Comparison of ENCODE assay signal across 2 cellular contexts in the genomic region with DNA sequence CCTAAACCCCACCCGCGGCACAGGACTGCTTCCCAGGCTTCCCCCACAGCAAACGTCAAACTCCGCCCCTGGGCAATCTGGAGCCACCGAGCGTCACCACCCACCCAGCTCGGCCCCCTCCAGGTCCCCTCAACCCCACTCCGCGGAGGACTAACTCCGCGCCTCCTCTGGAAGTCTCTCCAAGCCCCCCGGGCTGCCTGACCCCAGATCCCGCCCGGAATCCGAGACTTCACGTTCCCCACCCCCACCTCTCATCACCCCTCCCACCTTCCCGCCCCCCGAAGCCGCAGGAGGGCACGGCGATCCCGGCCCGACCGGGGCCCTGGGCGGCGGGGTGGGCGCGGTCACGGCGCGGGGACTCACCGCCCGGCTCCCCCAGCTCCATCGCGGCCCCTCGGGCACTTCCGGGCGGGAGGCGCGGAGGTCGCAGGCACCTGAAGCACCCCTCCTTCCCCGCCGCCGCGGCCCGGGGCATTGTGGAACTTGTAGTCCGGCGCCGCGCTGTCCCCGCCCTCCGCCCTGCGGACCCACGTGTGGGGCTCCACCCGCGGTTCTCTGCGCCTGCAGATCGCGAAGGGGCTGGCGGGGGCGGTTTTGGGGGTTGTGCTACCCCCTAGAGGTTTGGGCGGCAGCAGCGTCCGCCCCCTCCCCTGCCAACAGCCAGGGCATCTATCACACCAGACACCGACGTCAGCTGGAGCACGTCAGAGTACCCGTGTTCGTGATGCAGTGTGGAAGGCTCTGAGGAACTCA.
TF ChIP-seq lines count a peak whose summit lies in the region.

A gene with protein sequence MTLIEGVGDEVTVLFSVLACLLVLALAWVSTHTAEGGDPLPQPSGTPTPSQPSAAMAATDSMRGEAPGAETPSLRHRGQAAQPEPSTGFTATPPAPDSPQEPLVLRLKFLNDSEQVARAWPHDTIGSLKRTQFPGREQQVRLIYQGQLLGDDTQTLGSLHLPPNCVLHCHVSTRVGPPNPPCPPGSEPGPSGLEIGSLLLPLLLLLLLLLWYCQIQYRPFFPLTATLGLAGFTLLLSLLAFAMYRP (minus strand): TSS at position 423 of the 753 bp plus-strand sequence. CDS start 930 bp downstream, outside the sequence.

TF ChIP-seq in HEK293, 187 proteins besides CTCF, POLR2A, EP300 and RAD21 (continued from another document and continues in another):
- TF ChIP-seq, protein P1, sequence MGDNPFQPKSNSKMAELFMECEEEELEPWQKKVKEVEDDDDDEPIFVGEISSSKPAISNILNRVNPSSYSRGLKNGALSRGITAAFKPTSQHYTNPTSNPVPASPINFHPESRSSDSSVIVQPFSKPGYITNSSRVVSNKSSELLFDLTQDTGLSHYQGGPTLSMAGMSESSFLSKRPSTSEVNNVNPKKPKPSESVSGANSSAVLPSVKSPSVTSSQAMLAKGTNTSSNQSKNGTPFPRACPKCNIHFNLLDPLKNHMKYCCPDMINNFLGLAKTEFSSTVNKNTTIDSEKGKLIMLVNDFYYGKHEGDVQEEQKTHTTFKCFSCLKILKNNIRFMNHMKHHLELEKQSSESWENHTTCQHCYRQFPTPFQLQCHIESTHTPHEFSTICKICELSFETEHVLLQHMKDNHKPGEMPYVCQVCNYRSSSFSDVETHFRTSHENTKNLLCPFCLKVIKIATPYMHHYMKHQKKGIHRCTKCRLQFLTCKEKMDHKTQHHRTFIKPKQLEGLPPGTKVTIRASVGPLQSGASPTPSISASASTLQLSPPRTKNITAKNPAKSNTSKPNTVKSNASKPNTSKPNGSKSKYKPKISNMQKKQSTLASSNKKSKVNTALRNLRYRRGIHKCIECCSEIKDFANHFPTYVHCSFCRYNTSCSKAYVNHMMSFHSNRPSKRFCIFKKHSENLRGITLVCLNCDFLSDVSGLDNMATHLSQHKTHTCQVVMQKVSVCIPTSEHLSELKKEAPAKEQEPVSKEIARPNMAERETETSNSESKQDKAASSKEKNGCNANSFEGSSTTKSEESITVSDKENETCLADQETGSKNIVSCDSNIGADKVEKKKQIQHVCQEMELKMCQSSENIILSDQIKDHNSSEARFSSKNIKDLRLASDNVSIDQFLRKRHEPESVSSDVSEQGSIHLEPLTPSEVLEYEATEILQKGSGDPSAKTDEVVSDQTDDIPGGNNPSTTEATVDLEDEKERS (tag by site-specific recombination; IDR thresholded peaks at IDR 0.05): no peak
- no peak for TF ChIP-seq ZNF391 (tag by site-specific recombination; IDR thresholded peaks at IDR 0.05; ENCODE audit: borderline replicate concordance, low read depth)
- no peak for TF ChIP-seq SALL2 (tag by site-specific recombination; IDR thresholded peaks at IDR 0.05; ENCODE audit: borderline replicate concordance)
- TF ChIP-seq ZIC2 (tag by site-specific recombination; IDR thresholded peaks at IDR 0.05): no peak
- no peak for TF ChIP-seq ZNF155 (tag by site-specific recombination; IDR thresholded peaks at IDR 0.05)
- no peak for TF ChIP-seq ZNF132 (tag by site-specific recombination; IDR thresholded peaks at IDR 0.05; ENCODE audit: borderline replicate concordance)
- no peak for TF ChIP-seq MYNN (tag by site-specific recombination; IDR thresholded peaks at IDR 0.05; ENCODE audit: borderline replicate concordance)
- no peak for TF ChIP-seq ZNF501 (tag by site-specific recombination; IDR thresholded peaks at IDR 0.05)
- TF ChIP-seq ZNF785 (tag by site-specific recombination; IDR thresholded peaks at IDR 0.05): 0 out of 2 replicates have a peak, but pooled peaks have one; percentile 28
- TF ChIP-seq KLF9 (tag by site-specific recombination; IDR thresholded peaks at IDR 0.05; ENCODE audit: low read depth): peak; percentile 47
- TF ChIP-seq, protein P2, sequence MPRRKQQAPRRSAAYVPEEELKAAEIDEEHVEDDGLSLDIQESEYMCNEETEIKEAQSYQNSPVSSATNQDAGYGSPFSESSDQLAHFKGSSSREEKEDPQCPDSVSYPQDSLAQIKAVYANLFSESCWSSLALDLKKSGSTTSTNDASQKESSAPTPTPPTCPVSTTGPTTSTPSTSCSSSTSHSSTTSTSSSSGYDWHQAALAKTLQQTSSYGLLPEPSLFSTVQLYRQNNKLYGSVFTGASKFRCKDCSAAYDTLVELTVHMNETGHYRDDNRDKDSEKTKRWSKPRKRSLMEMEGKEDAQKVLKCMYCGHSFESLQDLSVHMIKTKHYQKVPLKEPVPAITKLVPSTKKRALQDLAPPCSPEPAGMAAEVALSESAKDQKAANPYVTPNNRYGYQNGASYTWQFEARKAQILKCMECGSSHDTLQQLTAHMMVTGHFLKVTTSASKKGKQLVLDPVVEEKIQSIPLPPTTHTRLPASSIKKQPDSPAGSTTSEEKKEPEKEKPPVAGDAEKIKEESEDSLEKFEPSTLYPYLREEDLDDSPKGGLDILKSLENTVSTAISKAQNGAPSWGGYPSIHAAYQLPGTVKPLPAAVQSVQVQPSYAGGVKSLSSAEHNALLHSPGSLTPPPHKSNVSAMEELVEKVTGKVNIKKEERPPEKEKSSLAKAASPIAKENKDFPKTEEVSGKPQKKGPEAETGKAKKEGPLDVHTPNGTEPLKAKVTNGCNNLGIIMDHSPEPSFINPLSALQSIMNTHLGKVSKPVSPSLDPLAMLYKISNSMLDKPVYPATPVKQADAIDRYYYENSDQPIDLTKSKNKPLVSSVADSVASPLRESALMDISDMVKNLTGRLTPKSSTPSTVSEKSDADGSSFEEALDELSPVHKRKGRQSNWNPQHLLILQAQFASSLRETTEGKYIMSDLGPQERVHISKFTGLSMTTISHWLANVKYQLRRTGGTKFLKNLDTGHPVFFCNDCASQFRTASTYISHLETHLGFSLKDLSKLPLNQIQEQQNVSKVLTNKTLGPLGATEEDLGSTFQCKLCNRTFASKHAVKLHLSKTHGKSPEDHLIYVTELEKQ (tag by site-specific recombination; IDR thresholded peaks at IDR 0.05; ENCODE audit: borderline replicate concordance): no peak
- TF ChIP-seq, protein P3, sequence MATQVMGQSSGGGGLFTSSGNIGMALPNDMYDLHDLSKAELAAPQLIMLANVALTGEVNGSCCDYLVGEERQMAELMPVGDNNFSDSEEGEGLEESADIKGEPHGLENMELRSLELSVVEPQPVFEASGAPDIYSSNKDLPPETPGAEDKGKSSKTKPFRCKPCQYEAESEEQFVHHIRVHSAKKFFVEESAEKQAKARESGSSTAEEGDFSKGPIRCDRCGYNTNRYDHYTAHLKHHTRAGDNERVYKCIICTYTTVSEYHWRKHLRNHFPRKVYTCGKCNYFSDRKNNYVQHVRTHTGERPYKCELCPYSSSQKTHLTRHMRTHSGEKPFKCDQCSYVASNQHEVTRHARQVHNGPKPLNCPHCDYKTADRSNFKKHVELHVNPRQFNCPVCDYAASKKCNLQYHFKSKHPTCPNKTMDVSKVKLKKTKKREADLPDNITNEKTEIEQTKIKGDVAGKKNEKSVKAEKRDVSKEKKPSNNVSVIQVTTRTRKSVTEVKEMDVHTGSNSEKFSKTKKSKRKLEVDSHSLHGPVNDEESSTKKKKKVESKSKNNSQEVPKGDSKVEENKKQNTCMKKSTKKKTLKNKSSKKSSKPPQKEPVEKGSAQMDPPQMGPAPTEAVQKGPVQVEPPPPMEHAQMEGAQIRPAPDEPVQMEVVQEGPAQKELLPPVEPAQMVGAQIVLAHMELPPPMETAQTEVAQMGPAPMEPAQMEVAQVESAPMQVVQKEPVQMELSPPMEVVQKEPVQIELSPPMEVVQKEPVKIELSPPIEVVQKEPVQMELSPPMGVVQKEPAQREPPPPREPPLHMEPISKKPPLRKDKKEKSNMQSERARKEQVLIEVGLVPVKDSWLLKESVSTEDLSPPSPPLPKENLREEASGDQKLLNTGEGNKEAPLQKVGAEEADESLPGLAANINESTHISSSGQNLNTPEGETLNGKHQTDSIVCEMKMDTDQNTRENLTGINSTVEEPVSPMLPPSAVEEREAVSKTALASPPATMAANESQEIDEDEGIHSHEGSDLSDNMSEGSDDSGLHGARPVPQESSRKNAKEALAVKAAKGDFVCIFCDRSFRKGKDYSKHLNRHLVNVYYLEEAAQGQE (tag by site-specific recombination; IDR thresholded peaks at IDR 0.05): no peak
- TF ChIP-seq ZNF549 (tag by site-specific recombination; IDR thresholded peaks at IDR 0.05): no peak
- TF ChIP-seq ZEB2 (tag by site-specific recombination; IDR thresholded peaks at IDR 0.05): peak; percentile 38; the same call in 1 of the 2 replicates
- TF ChIP-seq TRIM28 (IDR thresholded peaks at IDR 0.05; ENCODE audit: borderline replicate concordance, low read length): no peak

TF ChIP-seq in K562, 482 proteins besides CTCF, POLR2A, EP300 and RAD21 (continued from another document and continues in another):
- TF ChIP-seq, protein P4, sequence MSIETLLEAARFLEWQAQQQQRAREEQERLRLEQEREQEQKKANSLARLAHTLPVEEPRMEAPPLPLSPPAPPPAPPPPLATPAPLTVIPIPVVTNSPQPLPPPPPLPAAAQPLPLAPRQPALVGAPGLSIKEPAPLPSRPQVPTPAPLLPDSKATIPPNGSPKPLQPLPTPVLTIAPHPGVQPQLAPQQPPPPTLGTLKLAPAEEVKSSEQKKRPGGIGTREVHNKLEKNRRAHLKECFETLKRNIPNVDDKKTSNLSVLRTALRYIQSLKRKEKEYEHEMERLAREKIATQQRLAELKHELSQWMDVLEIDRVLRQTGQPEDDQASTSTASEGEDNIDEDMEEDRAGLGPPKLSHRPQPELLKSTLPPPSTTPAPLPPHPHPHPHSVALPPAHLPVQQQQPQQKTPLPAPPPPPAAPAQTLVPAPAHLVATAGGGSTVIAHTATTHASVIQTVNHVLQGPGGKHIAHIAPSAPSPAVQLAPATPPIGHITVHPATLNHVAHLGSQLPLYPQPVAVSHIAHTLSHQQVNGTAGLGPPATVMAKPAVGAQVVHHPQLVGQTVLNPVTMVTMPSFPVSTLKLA (conservative IDR thresholded peaks at IDR 0.05): no peak
- TF ChIP-seq NRF1 (conservative IDR thresholded peaks at IDR 0.05 in 1 of 2, IDR thresholded peaks at IDR 0.05 in 1 of 2) (peak; percentile 50 to 58; a peak in 2 of 4 replicates), POLR3G (IDR thresholded peaks at IDR 0.05; ENCODE audit: extremely low read depth, insufficient read length, insufficient replicate concordance) (no peak), TRIM28 (IDR thresholded peaks at IDR 0.05) (no peak), SMARCA4 (IDR thresholded peaks at IDR 0.05) (no peak; the same call in 1 of the 2 replicates), NR2C2 (CRISPR knock-in tag; IDR thresholded peaks at IDR 0.05) (peak; percentile 78), NR2C2 (tag; IDR thresholded peaks at IDR 0.05) (peak; percentile 90), SIN3A (IDR thresholded peaks at IDR 0.05; ENCODE audit: borderline replicate concordance in 2 of 2, control insufficient read depth in 1 of 2, low read depth in 2 of 2, low read length in 2 of 2) (peak; percentile 78 to 86; a peak in 2 of 4 replicates), MYC (IDR thresholded peaks at IDR 0.05; ENCODE audit: low read depth, low read length) (peak; percentile 77; the same call in 1 of the 2 replicates), MYC (CRISPR knock-in tag; IDR thresholded peaks at IDR 0.05; ENCODE audit: borderline replicate concordance, low read depth) (peak; percentile 75; the same call in 1 of the 2 replicates), MTF1 (CRISPR knock-in tag; IDR thresholded peaks at IDR 0.05; ENCODE audit: borderline replicate concordance) (no peak), CSDE1 (IDR thresholded peaks at IDR 0.05) (no peak), NR3C1 (CRISPR knock-in tag; IDR thresholded peaks at IDR 0.05) (no peak), PML (IDR thresholded peaks at IDR 0.05; ENCODE audit: low read length) (peak; percentile 16; the same call in 1 of the 2 replicates), LARP7 (IDR thresholded peaks at IDR 0.05) (no peak), KDM1A (IDR thresholded peaks at IDR 0.05) (no peak), TRIM24 (IDR thresholded peaks at IDR 0.05) (no peak)
- TF ChIP-seq, protein P5, sequence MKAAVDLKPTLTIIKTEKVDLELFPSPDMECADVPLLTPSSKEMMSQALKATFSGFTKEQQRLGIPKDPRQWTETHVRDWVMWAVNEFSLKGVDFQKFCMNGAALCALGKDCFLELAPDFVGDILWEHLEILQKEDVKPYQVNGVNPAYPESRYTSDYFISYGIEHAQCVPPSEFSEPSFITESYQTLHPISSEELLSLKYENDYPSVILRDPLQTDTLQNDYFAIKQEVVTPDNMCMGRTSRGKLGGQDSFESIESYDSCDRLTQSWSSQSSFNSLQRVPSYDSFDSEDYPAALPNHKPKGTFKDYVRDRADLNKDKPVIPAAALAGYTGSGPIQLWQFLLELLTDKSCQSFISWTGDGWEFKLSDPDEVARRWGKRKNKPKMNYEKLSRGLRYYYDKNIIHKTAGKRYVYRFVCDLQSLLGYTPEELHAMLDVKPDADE (conservative IDR thresholded peaks at IDR 0.05; ENCODE audit: control insufficient read depth, low read depth, low read length): peak; percentile 97
- TF ChIP-seq, protein P6, sequence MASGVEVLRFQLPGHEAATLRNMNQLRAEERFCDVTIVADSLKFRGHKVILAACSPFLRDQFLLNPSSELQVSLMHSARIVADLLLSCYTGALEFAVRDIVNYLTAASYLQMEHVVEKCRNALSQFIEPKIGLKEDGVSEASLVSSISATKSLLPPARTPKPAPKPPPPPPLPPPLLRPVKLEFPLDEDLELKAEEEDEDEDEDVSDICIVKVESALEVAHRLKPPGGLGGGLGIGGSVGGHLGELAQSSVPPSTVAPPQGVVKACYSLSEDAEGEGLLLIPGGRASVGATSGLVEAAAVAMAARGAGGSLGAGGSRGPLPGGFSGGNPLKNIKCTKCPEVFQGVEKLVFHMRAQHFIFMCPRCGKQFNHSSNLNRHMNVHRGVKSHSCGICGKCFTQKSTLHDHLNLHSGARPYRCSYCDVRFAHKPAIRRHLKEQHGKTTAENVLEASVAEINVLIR (CRISPR knock-in tag; IDR thresholded peaks at IDR 0.05): no peak
- TF ChIP-seq, protein P7, sequence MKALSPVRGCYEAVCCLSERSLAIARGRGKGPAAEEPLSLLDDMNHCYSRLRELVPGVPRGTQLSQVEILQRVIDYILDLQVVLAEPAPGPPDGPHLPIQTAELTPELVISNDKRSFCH (CRISPR knock-in tag; IDR thresholded peaks at IDR 0.05): no peak
- TF ChIP-seq, protein P7 (tag; IDR thresholded peaks at IDR 0.05): peak; percentile 29; the same call in 1 of the 2 replicates
- TF ChIP-seq, protein P8, sequence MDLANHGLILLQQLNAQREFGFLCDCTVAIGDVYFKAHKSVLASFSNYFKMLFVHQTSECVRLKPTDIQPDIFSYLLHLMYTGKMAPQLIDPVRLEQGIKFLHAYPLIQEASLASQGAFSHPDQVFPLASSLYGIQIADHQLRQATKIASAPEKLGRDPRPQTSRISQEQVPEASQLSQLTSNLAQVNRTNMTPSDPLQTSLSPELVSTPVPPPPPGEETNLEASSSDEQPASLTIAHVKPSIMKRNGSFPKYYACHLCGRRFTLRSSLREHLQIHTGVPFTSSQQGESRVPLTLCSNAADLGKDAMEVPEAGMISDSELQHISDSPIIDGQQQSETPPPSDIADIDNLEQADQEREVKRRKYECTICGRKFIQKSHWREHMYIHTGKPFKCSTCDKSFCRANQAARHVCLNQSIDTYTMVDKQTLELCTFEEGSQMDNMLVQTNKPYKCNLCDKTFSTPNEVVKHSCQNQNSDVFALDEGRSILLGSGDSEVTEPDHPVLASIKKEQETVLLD (IDR thresholded peaks at IDR 0.05): peak; percentile 87; the same call in 1 of the 2 replicates
- TF ChIP-seq, protein P9, sequence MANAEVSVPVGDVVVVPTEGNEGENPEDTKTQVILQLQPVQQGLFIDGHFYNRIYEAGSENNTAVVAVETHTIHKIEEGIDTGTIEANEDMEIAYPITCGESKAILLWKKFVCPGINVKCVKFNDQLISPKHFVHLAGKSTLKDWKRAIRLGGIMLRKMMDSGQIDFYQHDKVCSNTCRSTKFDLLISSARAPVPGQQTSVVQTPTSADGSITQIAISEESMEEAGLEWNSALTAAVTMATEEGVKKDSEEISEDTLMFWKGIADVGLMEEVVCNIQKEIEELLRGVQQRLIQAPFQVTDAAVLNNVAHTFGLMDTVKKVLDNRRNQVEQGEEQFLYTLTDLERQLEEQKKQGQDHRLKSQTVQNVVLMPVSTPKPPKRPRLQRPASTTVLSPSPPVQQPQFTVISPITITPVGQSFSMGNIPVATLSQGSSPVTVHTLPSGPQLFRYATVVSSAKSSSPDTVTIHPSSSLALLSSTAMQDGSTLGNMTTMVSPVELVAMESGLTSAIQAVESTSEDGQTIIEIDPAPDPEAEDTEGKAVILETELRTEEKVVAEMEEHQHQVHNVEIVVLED (CRISPR knock-in tag; IDR thresholded peaks at IDR 0.05): peak; percentile 72
